15 cellular contexts compared by ENCODE assay signal in genomic region chr4:878796-879729, GRCh38. TPM values are rescaled to one million over a fixed set of nuclear protein-coding genes. Genes with fewer than 3 reads are reported as not detected.
A peak's percentile ranks its signal among the peaks of the same experiment; 100 is the strongest.
DNase-seq lines count a peak whose midpoint lies in the region; ATAC-seq and FAIRE-seq lines count a peak whose summit lies in the region.
"Had no signal": no experiment of that assay in that cellular context is flagged by ENCODE, and none has a peak within 500 bp of the region (broad histone marks: within the 10 kb centered on the region; RNA-seq: fewer than 3 reads in every experiment).

No MANE protein-coding gene starts in this region.

- peak overlapping the region; percentile 41 for H3K27ac ChIP-seq in CD8-positive, alpha-beta memory T cell (ENCODE audit: low read depth, low read length)
- peak overlapping the region; percentile 25 to 84 for H3K27ac ChIP-seq in small intestine (ENCODE audit: low read depth in 1 of 2, low read length in 1 of 2)
- H3K27ac ChIP-seq: breast epithelium had no signal

- H3K4me1 ChIP-seq in CD8-positive, alpha-beta memory T cell (ENCODE audit: insufficient read depth, low read length): peaks cover 24% of the 10 kb centered on the region
- H3K4me1 ChIP-seq in small intestine (ENCODE audit: control insufficient read depth in 2 of 2, insufficient read depth in 1 of 2, low read depth in 1 of 2, low read length in 1 of 2): no peaks in the 10 kb centered on the region
- H3K4me1 ChIP-seq: breast epithelium, esophagus squamous epithelium had no signal

- peak overlapping the region; percentile 45 for H3K4me3 ChIP-seq in CD8-positive, alpha-beta memory T cell (ENCODE audit: low read length)
- no peak overlapping the region for H3K4me3 ChIP-seq in small intestine (ENCODE audit: low read depth in 1 of 2, low read length in 2 of 2)
- H3K4me3 ChIP-seq: breast epithelium, esophagus squamous epithelium had no signal

- H3K27ac Mint-ChIP-seq in CD8-positive, alpha-beta memory T cell: peak overlapping the region; percentile 91 to 100 (median 93)
- peak overlapping the region; percentile 89 to 99 for H3K27ac Mint-ChIP-seq in activated naive CD4-positive, alpha-beta T cell treated with anti-CD3 and anti-CD28 coated beads, Interleukin-2, amount 50 U/mL, for 72 hours
- H3K27ac Mint-ChIP-seq: mesothelial cell of epicardium had no signal

- POLR2A ChIA-PET in CD8-positive, alpha-beta memory T cell (lab: Charles Lee): interaction anchor here (1.0 kb wide), 2 partner anchors 18 to 53 kb away, joined by 4 read pairs; partner anchors contain the start of genes GAK and TMEM175

- ATAC-seq in activated naive CD4-positive, alpha-beta T cell treated with anti-CD3 and anti-CD28 coated beads, Interleukin-2, amount 50 U/mL, for 72 hours: peak; percentile 63 to 70
- ATAC-seq in GM18868 (IDR thresholded peaks at IDR 0.05; ENCODE audit: unreplicated experiment) (no peak), HG03139 (IDR thresholded peaks at IDR 0.05; ENCODE audit: unreplicated experiment) (no peak), GM19452 (IDR thresholded peaks at IDR 0.05; ENCODE audit: unreplicated experiment) (no peak)

- WGBS in small intestine, 3 donors: 72 to 89% (median 81%) methylated on average over 23 of the region's 23 CpGs

- peaks cover 22% of the 10 kb centered on the region for H3K36me3 ChIP-seq in CD8-positive, alpha-beta memory T cell (ENCODE audit: insufficient read depth, low read length)
- H3K36me3 ChIP-seq in small intestine (ENCODE audit: control insufficient read depth in 2 of 2, insufficient read depth in 2 of 2, low read length in 2 of 2): peaks cover 31 to 48% of the 10 kb centered on the region in 2 donors

- FAIRE-seq in small intestine (lab: Jason Lieb, UNC): no peak
- FAIRE-seq: G401.6, urothelium cell line had no signal

- CTCF ChIA-PET in CD8-positive, alpha-beta memory T cell (lab: Charles Lee): interaction anchor here (0.9 kb wide), 1 partner anchor 108 kb away, joined by 3 read pairs; the partner anchor contains the start of gene IDUA

- peaks cover 0 to 3% of the 10 kb centered on the region in 2 donors for H3K27me3 Mint-ChIP-seq in CD8-positive, alpha-beta memory T cell

- H3K9me3 Mint-ChIP-seq in CD8-positive, alpha-beta memory T cell: no peaks in the 10 kb centered on the region
- no peaks in the 10 kb centered on the region for H3K9me3 Mint-ChIP-seq in activated naive CD4-positive, alpha-beta T cell treated with anti-CD3 and anti-CD28 coated beads, Interleukin-2, amount 50 U/mL, for 72 hours
- H3K9me3 Mint-ChIP-seq: mesothelial cell of epicardium had no signal

- peaks cover 31 to 35% (median 32%) of the 10 kb centered on the region in 3 donors for H3K4me1 Mint-ChIP-seq in CD8-positive, alpha-beta memory T cell
- H3K4me1 Mint-ChIP-seq: mesothelial cell of epicardium had no signal

- H3K9me3 ChIP-seq in CD8-positive, alpha-beta memory T cell (ENCODE audit: low read length): no peaks in the 10 kb centered on the region
- H3K9me3 ChIP-seq in small intestine (ENCODE audit: control insufficient read depth, low read depth): no peaks in the 10 kb centered on the region
- H3K9me3 ChIP-seq: breast epithelium, esophagus squamous epithelium had no signal

- peaks cover under 1 to 74% (median 16%) of the 10 kb centered on the region in 3 donors for H3K36me3 Mint-ChIP-seq in CD8-positive, alpha-beta memory T cell
- peaks cover 20 to 24% of the 10 kb centered on the region in 2 donors for H3K36me3 Mint-ChIP-seq in activated naive CD4-positive, alpha-beta T cell treated with anti-CD3 and anti-CD28 coated beads, Interleukin-2, amount 50 U/mL, for 72 hours

- H3K4me3 Mint-ChIP-seq in CD8-positive, alpha-beta memory T cell: peak overlapping the region; percentile 76 to 89 (median 84)
- H3K4me3 Mint-ChIP-seq: mesothelial cell of epicardium had no signal

- no peaks in the 10 kb centered on the region for H3K27me3 ChIP-seq in CD8-positive, alpha-beta memory T cell (ENCODE audit: insufficient read depth, low read length, poor library complexity, severe bottlenecking)
- H3K27me3 ChIP-seq in small intestine (ENCODE audit: control insufficient read depth in 2 of 2, insufficient read depth in 2 of 2, low read length in 2 of 2): no peaks in the 10 kb centered on the region
- H3K27me3 ChIP-seq: breast epithelium, esophagus squamous epithelium had no signal

- DNase-seq in CD8-positive, alpha-beta memory T cell: peak in 4 of 5 donors; percentile 8 to 66 (median 24)
- DNase-seq in activated CD4-positive, alpha-beta T cell treated with anti-CD3 and anti-CD28 coated beads, Interleukin-2, amount 50 U/mL, for 1 hour: peak; percentile 17
- peak in 1 of 2 donors; percentile 22 for DNase-seq in activated naive CD4-positive, alpha-beta T cell treated with anti-CD3 and anti-CD28 coated beads, Interleukin-2, amount 50 U/mL, for 72 hours (ENCODE audit: low spot score in 2 of 2)
- peak; percentile 24 for DNase-seq in small intestine
- DNase-seq in NK-92 treated with Interleukin-12 subunit alpha and Interleukin-12 subunit beta, amount 100 ng/mL, for 24 hours (lab: John Stamatoyannopoulos, UW): no peak
- DNase-seq: esophagus squamous epithelium, Right ventricle myocardium superior had no signal

RNA-seq across cellular contexts. Expression of gene GAK, which starts 53.1 kb away (rescaled TPM):
- 100 to 1,000 TPM; 112 to 118 TPM for total RNA-seq in CD8-positive, alpha-beta memory T cell
- 82.9 TPM for polyA plus RNA-seq in CD8-positive, alpha-beta memory T cell
- total RNA-seq in activated naive CD4-positive, alpha-beta T cell treated with anti-CD3 and anti-CD28 coated beads, Interleukin-2, amount 50 U/mL, for 72 hours: 100 to 1,000 TPM; 124 to 171 TPM
- polyA plus RNA-seq in small intestine: 100 to 1,000 TPM; 173 to 463 (median 287) TPM

RNA-seq across cellular contexts. Expression of gene CPLX1, which starts 53.1 kb away (rescaled TPM):
- total RNA-seq in CD8-positive, alpha-beta memory T cell: under 1 TPM; 0.13 to 0.16 TPM
- polyA plus RNA-seq in CD8-positive, alpha-beta memory T cell: not detected
- 1 to 10 TPM in 1 of 2 donors, under 1 TPM in 1; 0.11 to 1.9 TPM for total RNA-seq in activated naive CD4-positive, alpha-beta T cell treated with anti-CD3 and anti-CD28 coated beads, Interleukin-2, amount 50 U/mL, for 72 hours
- 1 to 10 TPM in 1 of 3 donors, not detected in 2; 2.6 TPM for polyA plus RNA-seq in small intestine
- total RNA-seq: M059J had no signal

RNA-seq across cellular contexts. Expression of gene TMEM175, which starts 53.2 kb away (rescaled TPM):
- 10 to 100 TPM; 17.6 to 21.5 TPM for total RNA-seq in CD8-positive, alpha-beta memory T cell
- polyA plus RNA-seq in CD8-positive, alpha-beta memory T cell: 16.9 TPM
- total RNA-seq in activated naive CD4-positive, alpha-beta T cell treated with anti-CD3 and anti-CD28 coated beads, Interleukin-2, amount 50 U/mL, for 72 hours: 10 to 100 TPM; 12.1 to 13.9 TPM
- polyA plus RNA-seq in small intestine: 10 to 100 TPM; 23.1 to 29.5 (median 25.4) TPM

Comparison
In these comparisons a context has a peak if more than half of its experiments do, and no peak if none do; other contexts are left out.
1. ATAC-seq: peak in activated naive CD4-positive, alpha-beta T cell treated with anti-CD3 and anti-CD28 coated beads, Interleukin-2, amount 50 U/mL, for 72 hours (2 of 2); none in GM18868 (single experiment), HG03139 (single experiment) and GM19452 (single experiment).